Comparison of ENCODE assay signal across 14 cellular contexts in the genomic region with DNA sequence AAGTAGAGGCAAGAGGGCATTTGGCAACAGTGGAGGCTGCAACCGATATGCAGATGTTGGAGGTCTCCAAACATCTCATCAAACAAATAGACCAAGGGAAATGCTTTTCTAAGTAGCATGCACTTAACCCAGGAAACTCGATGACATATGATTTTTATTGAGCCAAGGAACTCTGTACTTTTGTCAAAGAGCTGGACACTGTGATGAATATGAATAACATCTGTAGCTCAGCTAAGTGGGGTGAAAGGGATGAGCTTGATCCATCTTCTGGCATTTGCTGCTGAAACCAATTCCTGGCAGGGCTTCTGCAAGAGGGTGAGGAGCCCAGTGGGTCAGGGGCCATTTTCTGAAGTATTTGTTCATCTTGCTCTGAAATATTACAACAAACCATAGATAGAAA.
DNase-seq lines count a peak whose midpoint lies in the region; ATAC-seq and TF ChIP-seq lines count a peak whose summit lies in the region.
"Had no signal": no experiment of that assay in that cellular context is flagged by ENCODE, and none has a peak within 500 bp of the region (broad histone marks: within the 10 kb centered on the region; RNA-seq: fewer than 3 reads in every experiment).

No MANE protein-coding gene starts in this region.

- H3K9ac ChIP-seq in GM23248, result no peak overlapping the region
- H3K9ac ChIP-seq: BLaER1 treated with 17β-estradiol and CSF1 and Interleukin-3, amounts not matched to agents 10 nM and 100 nM had no signal

- peaks cover 12% of the 10 kb centered on the region for H3K36me3 Mint-ChIP-seq in nephron (ENCODE audit: low read depth)
- H3K36me3 Mint-ChIP-seq: CD4-positive, CD25-positive, alpha-beta regulatory T cell had no signal

- H3K9me3 ChIP-seq in GM23248 (ENCODE audit: low read depth) (no peaks in the 10 kb centered on the region), vagina (no peaks in the 10 kb centered on the region)

- H3K4me2 ChIP-seq in GM23248 (ENCODE audit: unreplicated experiment), result no peak overlapping the region
- H3K4me2 ChIP-seq: BLaER1 treated with 17β-estradiol and CSF1 and Interleukin-3, amounts not matched to agents 10 nM and 100 nM; GM23338 had no signal

- intact Hi-C loops in vagina (cut with DNase I), result no loop called here

- TF ChIP-seq POLR2A in vagina (IDR thresholded peaks at IDR 0.05), result no peak

- H3K79me2 ChIP-seq in GM23248 (ENCODE audit: insufficient read depth), result no peaks in the 10 kb centered on the region

- TF ChIP-seq CTCF in nephron (IDR thresholded peaks at IDR 0.05; ENCODE audit: unreplicated experiment in 3 of 3) (no peak), vagina (IDR thresholded peaks at IDR 0.05) (no peak)

- no peaks in the 10 kb centered on the region for H4K20me1 ChIP-seq in GM23248 (ENCODE audit: insufficient read depth)
- H4K20me1 ChIP-seq: BLaER1 treated with 17β-estradiol and CSF1 and Interleukin-3, amounts not matched to agents 10 nM and 100 nM had no signal

- H3K9me2 ChIP-seq in GM23248 (ENCODE audit: insufficient read depth), result no peaks in the 10 kb centered on the region

- peaks cover 41% of the 10 kb centered on the region for H3K4me1 Mint-ChIP-seq in nephron
- H3K4me1 Mint-ChIP-seq: CD4-positive, CD25-positive, alpha-beta regulatory T cell; GM23338 had no signal

- no peaks in the 10 kb centered on the region for H3K27me3 Mint-ChIP-seq in nephron (ENCODE audit: low read depth)
- H3K27me3 Mint-ChIP-seq: CD4-positive, CD25-positive, alpha-beta regulatory T cell had no signal

- H3K4me1 ChIP-seq in GM23248 (ENCODE audit: insufficient read depth) (no peaks in the 10 kb centered on the region), vagina (peaks cover 22% of the 10 kb centered on the region)

- H3K36me3 ChIP-seq in GM23248 (ENCODE audit: low read depth) (no peaks in the 10 kb centered on the region), vagina (no peaks in the 10 kb centered on the region)

- WGBS in GM23248 (ENCODE audit: low coverage in 1 of 2, low lambda C conversion rate in 2 of 2, missing lambda C conversion rate in 2 of 2), 2 experiments, result 5 to 15% methylated on average over 2 of the region's 2 CpGs

- H3K9me3 Mint-ChIP-seq in nephron, result peaks cover 16% of the 10 kb centered on the region

- H3K4me3 ChIP-seq in GM23248, result no peak overlapping the region
- H3K4me3 ChIP-seq in vagina, result no peak overlapping the region
- H3K4me3 ChIP-seq: BLaER1 treated with 17β-estradiol and CSF1 and Interleukin-3, amounts not matched to agents 10 nM and 100 nM; GM23338 had no signal

- peak overlapping the region; percentile 48 to 82 (median 58) for H3K27ac Mint-ChIP-seq in nephron
- H3K27ac Mint-ChIP-seq: GM23338 had no signal

- ATAC-seq in GM18861 (IDR thresholded peaks at IDR 0.05; ENCODE audit: unreplicated experiment), result no peak
- ATAC-seq: GM23338, HepG2 had no signal

- no peaks in the 10 kb centered on the region for H3F3A ChIP-seq in GM23248 (ENCODE audit: insufficient read depth)

- in situ Hi-C loops in GM23248 (cut with MboI), result no loop called here

- H2AFZ ChIP-seq in GM23248, result no peak overlapping the region
- H2AFZ ChIP-seq: GM23338 had no signal

- peak; percentile 26 for DNase-seq in NCI-H748 (lab: John Stamatoyannopoulos, UW; ENCODE audit: unreplicated experiment)
- DNase-seq in NCI-H748 treated with DMSO at 0.1 percent for 48 hours (lab: John Stamatoyannopoulos, UW), result no peak
- DNase-seq in fibroblast of gingiva (ENCODE audit: low read depth), result peak; percentile 94
- no peak for DNase-seq in GM23248
- DNase-seq in vagina (ENCODE audit: extremely low spot score in 2 of 2), result no peak
- no peak for DNase-seq in putamen (ENCODE audit: low spot score)
- DNase-seq: ACHN; CD4-positive, CD25-positive, alpha-beta regulatory T cell; H7 had no signal

- no peak overlapping the region for H3K27ac ChIP-seq in GM23248
- H3K27ac ChIP-seq in vagina, result no peak overlapping the region
- H3K27ac ChIP-seq: BLaER1 treated with 17β-estradiol and CSF1 and Interleukin-3, amounts not matched to agents 10 nM and 100 nM had no signal

- no peak overlapping the region for H3K4me3 Mint-ChIP-seq in nephron
- H3K4me3 Mint-ChIP-seq: CD4-positive, CD25-positive, alpha-beta regulatory T cell; GM23338 had no signal

- H3K27me3 ChIP-seq in GM23248 (replicated peaks; ENCODE audit: insufficient read depth) (no peaks in the 10 kb centered on the region), vagina (no peaks in the 10 kb centered on the region)
- H3K27me3 ChIP-seq: BLaER1 treated with 17β-estradiol and CSF1 and Interleukin-3, amounts not matched to agents 10 nM and 100 nM had no signal

Comparison
In these comparisons a context has a peak if more than half of its experiments do, and no peak if none do; other contexts are left out.
1. DNase-seq: peak in NCI-H748 (single experiment) and fibroblast of gingiva (single experiment); none in NCI-H748 treated with DMSO at 0.1 percent for 48 hours (single experiment), GM23248 (single experiment), vagina (0 of 2) and putamen (single experiment).